21 cellular contexts compared by ENCODE assay signal in the genomic region with DNA sequence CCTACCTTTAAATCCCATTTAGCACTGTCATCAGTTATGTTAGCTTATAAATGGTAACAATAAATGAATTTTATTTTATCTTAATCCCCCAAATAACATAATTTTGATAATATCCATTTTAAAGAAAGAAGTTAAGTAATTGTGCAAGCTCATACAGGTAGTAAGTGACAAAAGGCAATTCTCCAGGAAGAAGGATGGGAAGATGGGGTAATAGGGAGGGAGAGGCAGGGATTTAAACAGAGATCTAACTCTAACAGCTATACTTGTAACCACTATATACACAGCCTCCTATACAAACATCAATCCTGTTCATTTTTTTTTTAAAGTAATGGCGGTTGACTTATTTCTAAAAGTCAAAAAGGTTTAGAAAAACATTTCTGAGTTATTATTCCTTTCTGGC.
"Had no signal": no experiment of that assay in that cellular context is flagged by ENCODE, and none has a peak within 500 bp of the region (broad histone marks: within the 10 kb centered on the region; RNA-seq: fewer than 3 reads in every experiment).

No MANE protein-coding gene starts in this region.

- H3K9me3 ChIP-seq: heart right ventricle, left lung, sigmoid colon, stomach, upper lobe of right lung had no signal

- H3K27ac ChIP-seq: cardiac muscle cell, heart right ventricle, left lung, neural progenitor cell, sigmoid colon, stomach, upper lobe of right lung had no signal

- H3K36me3 Mint-ChIP-seq: mesothelial cell of epicardium, neural progenitor cell had no signal

- H3K4me2 ChIP-seq: neural progenitor cell, smooth muscle cell had no signal

- H3K4me1 ChIP-seq: upper lobe of right lung had no signal

- H3K36me3 ChIP-seq: cardiac muscle cell, heart right ventricle, left lung, neural progenitor cell, sigmoid colon, stomach, upper lobe of right lung had no signal

- ATAC-seq: left lung; naive thymus-derived CD8-positive, alpha-beta T cell; stimulated activated memory B cell treated with anti-CD40 and anti-IgM and Interleukin-4, amounts not matched to agents 10 μg/mL and 1 μg/mL and 100 μg/mL, for 72 hours; upper lobe of right lung had no signal

- H3K27ac Mint-ChIP-seq: activated B cell treated with CpG ODN at 0.5 μM for 24 hours; activated CD4-positive, alpha-beta memory T cell treated with anti-CD3 and anti-CD28 coated beads for 36 hours; activated naive CD4-positive, alpha-beta T cell treated with anti-CD3 and anti-CD28 coated beads, Interleukin-2, amount 10 ng/mL, durations not matched to agents 7 days and 5 days; dendritic cell treated with granulocyte-macrophage colony-stimulating factor and Interleukin-4, amounts not matched to agents 40 ng/mL and 50 ng/mL, for 4 days; mesothelial cell of epicardium; neural progenitor cell; stimulated activated memory B cell treated with anti-CD40 and anti-IgM and Interleukin-4, amounts not matched to agents 10 μg/mL and 1 μg/mL and 100 μg/mL, for 72 hours had no signal

- H3K27me3 Mint-ChIP-seq: activated B cell treated with CpG ODN at 0.5 μM for 24 hours; activated naive CD4-positive, alpha-beta T cell treated with anti-CD3 and anti-CD28 coated beads, Interleukin-2, amount 10 ng/mL, durations not matched to agents 7 days and 5 days; dendritic cell treated with granulocyte-macrophage colony-stimulating factor and Interleukin-4, amounts not matched to agents 40 ng/mL and 50 ng/mL, for 4 days; naive thymus-derived CD8-positive, alpha-beta T cell; stimulated activated memory B cell treated with anti-CD40 and anti-IgM and Interleukin-4, amounts not matched to agents 10 μg/mL and 1 μg/mL and 100 μg/mL, for 72 hours had no signal

- DNase-seq: activated B cell treated with CpG ODN at 0.5 μM for 24 hours; activated CD4-positive, alpha-beta T cell treated with anti-CD3 and anti-CD28 coated beads for 4 hours; activated effector memory CD4-positive, alpha-beta T cell treated with anti-CD3 and anti-CD28 coated beads, Interleukin-2, amount 50 U/mL, for 16 hours; activated naive CD4-positive, alpha-beta T cell treated with anti-CD3 and anti-CD28 coated beads, Interleukin-2, amount 10 ng/mL, durations not matched to agents 7 days and 5 days; activated T-cell treated with anti-CD3 and anti-CD28 coated beads, Interleukin-2, amount 50 U/mL, for 48 hours; amygdala; effector memory CD4-positive, alpha-beta T cell; heart right ventricle; left lung; naive thymus-derived CD8-positive, alpha-beta T cell; sigmoid colon; stomach; T1000; upper lobe of right lung had no signal

- H3K9me3 Mint-ChIP-seq: activated B cell treated with CpG ODN at 0.5 μM for 24 hours; activated CD4-positive, alpha-beta memory T cell treated with anti-CD3 and anti-CD28 coated beads for 36 hours; activated naive CD4-positive, alpha-beta T cell treated with anti-CD3 and anti-CD28 coated beads, Interleukin-2, amount 10 ng/mL, durations not matched to agents 7 days and 5 days; dendritic cell treated with granulocyte-macrophage colony-stimulating factor and Interleukin-4, amounts not matched to agents 40 ng/mL and 50 ng/mL, for 4 days; mesothelial cell of epicardium; naive thymus-derived CD8-positive, alpha-beta T cell; neural progenitor cell; stimulated activated memory B cell treated with anti-CD40 and anti-IgM and Interleukin-4, amounts not matched to agents 10 μg/mL and 1 μg/mL and 100 μg/mL, for 72 hours had no signal

- H3K9ac ChIP-seq: neural progenitor cell had no signal

- H2AFZ ChIP-seq: neural progenitor cell had no signal

- H3K4me3 ChIP-seq: cardiac muscle cell, heart right ventricle, left lung, neural progenitor cell, sigmoid colon, smooth muscle cell, stomach, upper lobe of right lung had no signal

- H3K4me3 Mint-ChIP-seq: activated B cell treated with CpG ODN at 0.5 μM for 24 hours; activated CD4-positive, alpha-beta memory T cell treated with anti-CD3 and anti-CD28 coated beads for 36 hours; activated naive CD4-positive, alpha-beta T cell treated with anti-CD3 and anti-CD28 coated beads, Interleukin-2, amount 10 ng/mL, durations not matched to agents 7 days and 5 days; dendritic cell treated with granulocyte-macrophage colony-stimulating factor and Interleukin-4, amounts not matched to agents 40 ng/mL and 50 ng/mL, for 4 days; mesothelial cell of epicardium; neural progenitor cell; stimulated activated memory B cell treated with anti-CD40 and anti-IgM and Interleukin-4, amounts not matched to agents 10 μg/mL and 1 μg/mL and 100 μg/mL, for 72 hours had no signal

- H3K27me3 ChIP-seq: cardiac muscle cell, heart right ventricle, left lung, neural progenitor cell, sigmoid colon, stomach, upper lobe of right lung had no signal
